In the genomic region with DNA sequence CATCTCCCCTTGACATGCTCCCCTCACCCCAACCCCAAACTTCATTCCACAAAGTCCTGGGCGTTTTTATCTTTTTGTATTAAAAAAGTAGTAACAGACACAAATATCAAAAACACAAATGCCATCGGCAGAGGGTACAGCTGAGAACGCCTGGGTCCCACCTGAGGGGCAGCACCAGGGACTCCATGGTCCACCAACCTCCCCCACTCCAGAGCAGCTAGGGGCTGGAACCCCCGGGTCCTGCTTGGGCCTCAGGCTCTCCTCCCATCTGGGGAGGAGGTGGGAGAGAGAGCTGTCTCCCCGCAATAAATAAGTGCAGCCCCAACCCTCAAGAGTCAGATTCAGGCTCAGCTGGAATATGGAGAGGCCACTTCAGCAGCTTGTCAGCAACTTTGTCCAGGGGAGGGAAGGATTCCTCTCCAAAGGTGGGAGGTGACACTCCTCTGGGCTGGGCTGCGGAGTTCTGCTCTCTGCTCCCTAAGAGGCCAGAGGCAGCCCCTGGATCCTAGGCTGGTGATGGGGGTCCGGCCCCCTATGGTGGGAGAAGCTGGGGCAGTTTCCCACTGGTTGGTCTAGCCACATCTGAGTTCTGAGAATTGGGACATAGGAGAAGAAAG, we compare ENCODE assay signal across 1 cellular context.
TF ChIP-seq lines count a peak whose summit lies in the region.

No MANE protein-coding gene starts in this region.

TF ChIP-seq in GM12878, 131 proteins besides CTCF, POLR2A, EP300 and RAD21:
- TF ChIP-seq POLR2AphosphoS5 (IDR thresholded peaks at IDR 0.05; ENCODE audit: low read length) = peak; percentile 52
- no peak for TF ChIP-seq STAT3 (IDR thresholded peaks at IDR 0.05; ENCODE audit: low read depth, low read length)
